Comparison of ENCODE assay signal across 12 cellular contexts in genomic region chr1:77926561-77927357, GRCh38. TPM values are rescaled to one million over a fixed set of nuclear protein-coding genes. Genes with fewer than 3 reads are reported as not detected.
DNase-seq lines count a peak whose midpoint lies in the region; FAIRE-seq and TF ChIP-seq lines count a peak whose summit lies in the region.
"Had no signal": no experiment of that assay in that cellular context is flagged by ENCODE, and none has a peak within 500 bp of the region (broad histone marks: within the 10 kb centered on the region; RNA-seq: fewer than 3 reads in every experiment).

No MANE protein-coding gene starts in this region.

- no peaks in the 10 kb centered on the region for H4K20me1 ChIP-seq in hepatocyte (ENCODE audit: insufficient read depth, poor library complexity, severe bottlenecking)

- no peak overlapping the region for H3K4me2 ChIP-seq in hepatocyte

- H3K4me1 Mint-ChIP-seq in dendritic cell treated with granulocyte-macrophage colony-stimulating factor and Interleukin-4, amounts not matched to agents 40 ng/mL and 50 ng/mL, for 4 days (ENCODE audit: low read depth) = peaks cover 28% of the 10 kb centered on the region

- H3K4me3 ChIP-seq in NB4 (ENCODE audit: low read depth, low read length) = peak overlapping the region; percentile 52
- H3K4me3 ChIP-seq in hepatocyte = no peak overlapping the region
- H3K4me3 ChIP-seq: ascending aorta had no signal

- H3K36me3 ChIP-seq in hepatocyte (replicated peaks; ENCODE audit: insufficient read depth, low read depth) = no peaks in the 10 kb centered on the region

- TF ChIP-seq POLR2A in NB4 (IDR thresholded peaks at IDR 0.05; ENCODE audit: extremely low read depth, insufficient read length) = no peak

- WGBS in hepatocyte (ENCODE audit: low lambda C conversion rate, missing lambda C conversion rate) = 86% methylated on average over 13 of the region's 13 CpGs

- no peaks in the 10 kb centered on the region for H3K27me3 Mint-ChIP-seq in dendritic cell treated with granulocyte-macrophage colony-stimulating factor and Interleukin-4, amounts not matched to agents 40 ng/mL and 50 ng/mL, for 4 days

- FAIRE-seq in GM19239 (lab: Jason Lieb, UNC) = peak; percentile 93
- FAIRE-seq: H1 had no signal

- no peaks in the 10 kb centered on the region for H3K9me2 ChIP-seq in hepatocyte (replicated peaks; ENCODE audit: insufficient read depth)

- no peaks in the 10 kb centered on the region for H3K9me3 Mint-ChIP-seq in dendritic cell treated with granulocyte-macrophage colony-stimulating factor and Interleukin-4, amounts not matched to agents 40 ng/mL and 50 ng/mL, for 4 days

- no peaks in the 10 kb centered on the region for H3K9me3 ChIP-seq in hepatocyte (ENCODE audit: low read depth)
- H3K9me3 ChIP-seq: ascending aorta had no signal

- no peaks in the 10 kb centered on the region for H3K27me3 ChIP-seq in hepatocyte
- H3K27me3 ChIP-seq: ascending aorta had no signal

- TF ChIP-seq CTCF in NB4 (IDR thresholded peaks at IDR 0.05; ENCODE audit: low read depth, low read length) = no peak
- TF ChIP-seq CTCF in hepatocyte (IDR thresholded peaks at IDR 0.05; ENCODE audit: poor library complexity) = no peak

- no peaks in the 10 kb centered on the region for H3K36me3 Mint-ChIP-seq in dendritic cell treated with granulocyte-macrophage colony-stimulating factor and Interleukin-4, amounts not matched to agents 40 ng/mL and 50 ng/mL, for 4 days (ENCODE audit: low read depth)

- DNase-seq in CD1c-positive myeloid dendritic cell (ENCODE audit: extremely low spot score) = peak; percentile 58
- peak; percentile 14 for DNase-seq in GM19239 (ENCODE audit: insufficient read length, low spot score)
- DNase-seq in NB4 (ENCODE audit: low read depth) = peak; percentile 26
- DNase-seq in hepatocyte (ENCODE audit: low spot score) = no peak
- DNase-seq in DMS 273 (lab: John Stamatoyannopoulos, UW; ENCODE audit: unreplicated experiment) = no peak
- DNase-seq in activated effector memory CD4-positive, alpha-beta T cell treated with anti-CD3 and anti-CD28 coated beads, Interleukin-2, amount 50 U/mL, for 16 hours = no peak
- DNase-seq in HCEC 1CT = no peak
- DNase-seq: Kasumi-1 had no signal

- intact Hi-C loops in dendritic cell treated with granulocyte-macrophage colony-stimulating factor and Interleukin-4, amounts not matched to agents 40 ng/mL and 50 ng/mL, for 4 days (cut with micrococcal nuclease) = no loop called here

- H3K79me2 ChIP-seq in hepatocyte = no peaks in the 10 kb centered on the region
- H3K79me2 ChIP-seq: parathyroid adenoma had no signal

- no peak overlapping the region for H2AFZ ChIP-seq in hepatocyte
- H2AFZ ChIP-seq: parathyroid adenoma had no signal

- H3K4me1 ChIP-seq in hepatocyte (ENCODE audit: insufficient read depth) = no peaks in the 10 kb centered on the region
- H3K4me1 ChIP-seq: ascending aorta, parathyroid adenoma had no signal

- peak overlapping the region; percentile 66 for H3K4me3 Mint-ChIP-seq in dendritic cell treated with granulocyte-macrophage colony-stimulating factor and Interleukin-4, amounts not matched to agents 40 ng/mL and 50 ng/mL, for 4 days

- H3K27ac Mint-ChIP-seq in dendritic cell treated with granulocyte-macrophage colony-stimulating factor and Interleukin-4, amounts not matched to agents 40 ng/mL and 50 ng/mL, for 4 days = peak overlapping the region; percentile 38

- H3K27ac ChIP-seq in hepatocyte = no peak overlapping the region
- H3K27ac ChIP-seq: ascending aorta, parathyroid adenoma had no signal

RNA-seq across cellular contexts. Expression of gene NEXN, which starts 38.3 kb away (rescaled TPM):
- 5.1 and 5.3 TPM in 2 replicates for total RNA-seq in hepatocyte
- 11.5 and 12.2 TPM in 2 replicates for polyA plus RNA-seq in hepatocyte

RNA-seq across cellular contexts. Expression of gene FUBP1, which starts 52.1 kb away (rescaled TPM):
- total RNA-seq in hepatocyte = 145 and 151 TPM in 2 replicates
- polyA plus RNA-seq in hepatocyte = 64.0 and 73.0 TPM in 2 replicates

Comparison
In these comparisons a context has a peak if more than half of its experiments do, and no peak if none do; other contexts are left out.
1. DNase-seq: peak in CD1c-positive myeloid dendritic cell (single experiment), GM19239 (single experiment) and NB4 (single experiment); none in hepatocyte (single experiment), DMS 273 (single experiment), activated effector memory CD4-positive, alpha-beta T cell treated with anti-CD3 and anti-CD28 coated beads, Interleukin-2, amount 50 U/mL, for 16 hours (single experiment) and HCEC 1CT (single experiment).